ENCODE assay signal across 1 cellular context in the genomic region with DNA sequence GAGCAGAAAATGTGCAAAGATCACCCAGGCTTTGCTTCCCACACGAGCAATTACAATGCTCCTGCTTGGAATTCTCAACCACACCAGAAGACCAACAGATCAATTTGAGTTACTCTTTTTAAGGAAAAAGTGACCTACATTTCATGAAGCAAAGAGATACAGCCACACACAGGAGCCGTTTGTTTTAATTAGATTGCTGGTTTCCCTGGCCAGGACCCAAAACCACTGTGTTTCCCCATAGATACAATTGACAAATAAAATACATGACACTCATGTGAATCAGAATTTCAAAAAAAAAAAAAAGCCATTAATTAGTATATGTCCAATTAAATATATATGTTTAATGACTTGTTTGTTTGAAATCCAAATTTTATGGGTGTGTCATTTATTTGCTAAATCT.
TF ChIP-seq lines count a peak whose summit lies in the region.

No MANE protein-coding gene starts in this region.

TF ChIP-seq in WTC11, 78 proteins besides CTCF, POLR2A, EP300 and RAD21 (continued from another document):
- TF ChIP-seq, protein P1, sequence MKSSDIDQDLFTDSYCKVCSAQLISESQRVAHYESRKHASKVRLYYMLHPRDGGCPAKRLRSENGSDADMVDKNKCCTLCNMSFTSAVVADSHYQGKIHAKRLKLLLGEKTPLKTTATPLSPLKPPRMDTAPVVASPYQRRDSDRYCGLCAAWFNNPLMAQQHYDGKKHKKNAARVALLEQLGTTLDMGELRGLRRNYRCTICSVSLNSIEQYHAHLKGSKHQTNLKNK (CRISPR knock-in tag; IDR thresholded peaks at IDR 0.05): no peak
- TF ChIP-seq, protein P2, sequence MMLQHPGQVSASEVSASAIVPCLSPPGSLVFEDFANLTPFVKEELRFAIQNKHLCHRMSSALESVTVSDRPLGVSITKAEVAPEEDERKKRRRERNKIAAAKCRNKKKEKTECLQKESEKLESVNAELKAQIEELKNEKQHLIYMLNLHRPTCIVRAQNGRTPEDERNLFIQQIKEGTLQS (CRISPR knock-in tag; conservative IDR thresholded peaks at IDR 0.05): no peak
- TF ChIP-seq SP1 (CRISPR knock-in tag; conservative IDR thresholded peaks at IDR 0.05) (no peak), NFATC4 (CRISPR knock-in tag; IDR thresholded peaks at IDR 0.05) (no peak)
- TF ChIP-seq, protein P3, sequence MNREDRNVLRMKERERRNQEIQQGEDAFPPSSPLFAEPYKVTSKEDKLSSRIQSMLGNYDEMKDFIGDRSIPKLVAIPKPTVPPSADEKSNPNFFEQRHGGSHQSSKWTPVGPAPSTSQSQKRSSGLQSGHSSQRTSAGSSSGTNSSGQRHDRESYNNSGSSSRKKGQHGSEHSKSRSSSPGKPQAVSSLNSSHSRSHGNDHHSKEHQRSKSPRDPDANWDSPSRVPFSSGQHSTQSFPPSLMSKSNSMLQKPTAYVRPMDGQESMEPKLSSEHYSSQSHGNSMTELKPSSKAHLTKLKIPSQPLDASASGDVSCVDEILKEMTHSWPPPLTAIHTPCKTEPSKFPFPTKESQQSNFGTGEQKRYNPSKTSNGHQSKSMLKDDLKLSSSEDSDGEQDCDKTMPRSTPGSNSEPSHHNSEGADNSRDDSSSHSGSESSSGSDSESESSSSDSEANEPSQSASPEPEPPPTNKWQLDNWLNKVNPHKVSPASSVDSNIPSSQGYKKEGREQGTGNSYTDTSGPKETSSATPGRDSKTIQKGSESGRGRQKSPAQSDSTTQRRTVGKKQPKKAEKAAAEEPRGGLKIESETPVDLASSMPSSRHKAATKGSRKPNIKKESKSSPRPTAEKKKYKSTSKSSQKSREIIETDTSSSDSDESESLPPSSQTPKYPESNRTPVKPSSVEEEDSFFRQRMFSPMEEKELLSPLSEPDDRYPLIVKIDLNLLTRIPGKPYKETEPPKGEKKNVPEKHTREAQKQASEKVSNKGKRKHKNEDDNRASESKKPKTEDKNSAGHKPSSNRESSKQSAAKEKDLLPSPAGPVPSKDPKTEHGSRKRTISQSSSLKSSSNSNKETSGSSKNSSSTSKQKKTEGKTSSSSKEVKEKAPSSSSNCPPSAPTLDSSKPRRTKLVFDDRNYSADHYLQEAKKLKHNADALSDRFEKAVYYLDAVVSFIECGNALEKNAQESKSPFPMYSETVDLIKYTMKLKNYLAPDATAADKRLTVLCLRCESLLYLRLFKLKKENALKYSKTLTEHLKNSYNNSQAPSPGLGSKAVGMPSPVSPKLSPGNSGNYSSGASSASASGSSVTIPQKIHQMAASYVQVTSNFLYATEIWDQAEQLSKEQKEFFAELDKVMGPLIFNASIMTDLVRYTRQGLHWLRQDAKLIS (CRISPR knock-in tag; IDR thresholded peaks at IDR 0.05; ENCODE audit: borderline replicate concordance): no peak
- TF ChIP-seq, protein P4, sequence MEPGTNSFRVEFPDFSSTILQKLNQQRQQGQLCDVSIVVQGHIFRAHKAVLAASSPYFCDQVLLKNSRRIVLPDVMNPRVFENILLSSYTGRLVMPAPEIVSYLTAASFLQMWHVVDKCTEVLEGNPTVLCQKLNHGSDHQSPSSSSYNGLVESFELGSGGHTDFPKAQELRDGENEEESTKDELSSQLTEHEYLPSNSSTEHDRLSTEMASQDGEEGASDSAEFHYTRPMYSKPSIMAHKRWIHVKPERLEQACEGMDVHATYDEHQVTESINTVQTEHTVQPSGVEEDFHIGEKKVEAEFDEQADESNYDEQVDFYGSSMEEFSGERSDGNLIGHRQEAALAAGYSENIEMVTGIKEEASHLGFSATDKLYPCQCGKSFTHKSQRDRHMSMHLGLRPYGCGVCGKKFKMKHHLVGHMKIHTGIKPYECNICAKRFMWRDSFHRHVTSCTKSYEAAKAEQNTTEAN (CRISPR knock-in tag; IDR thresholded peaks at IDR 0.05): no peak
